In the genomic region with DNA sequence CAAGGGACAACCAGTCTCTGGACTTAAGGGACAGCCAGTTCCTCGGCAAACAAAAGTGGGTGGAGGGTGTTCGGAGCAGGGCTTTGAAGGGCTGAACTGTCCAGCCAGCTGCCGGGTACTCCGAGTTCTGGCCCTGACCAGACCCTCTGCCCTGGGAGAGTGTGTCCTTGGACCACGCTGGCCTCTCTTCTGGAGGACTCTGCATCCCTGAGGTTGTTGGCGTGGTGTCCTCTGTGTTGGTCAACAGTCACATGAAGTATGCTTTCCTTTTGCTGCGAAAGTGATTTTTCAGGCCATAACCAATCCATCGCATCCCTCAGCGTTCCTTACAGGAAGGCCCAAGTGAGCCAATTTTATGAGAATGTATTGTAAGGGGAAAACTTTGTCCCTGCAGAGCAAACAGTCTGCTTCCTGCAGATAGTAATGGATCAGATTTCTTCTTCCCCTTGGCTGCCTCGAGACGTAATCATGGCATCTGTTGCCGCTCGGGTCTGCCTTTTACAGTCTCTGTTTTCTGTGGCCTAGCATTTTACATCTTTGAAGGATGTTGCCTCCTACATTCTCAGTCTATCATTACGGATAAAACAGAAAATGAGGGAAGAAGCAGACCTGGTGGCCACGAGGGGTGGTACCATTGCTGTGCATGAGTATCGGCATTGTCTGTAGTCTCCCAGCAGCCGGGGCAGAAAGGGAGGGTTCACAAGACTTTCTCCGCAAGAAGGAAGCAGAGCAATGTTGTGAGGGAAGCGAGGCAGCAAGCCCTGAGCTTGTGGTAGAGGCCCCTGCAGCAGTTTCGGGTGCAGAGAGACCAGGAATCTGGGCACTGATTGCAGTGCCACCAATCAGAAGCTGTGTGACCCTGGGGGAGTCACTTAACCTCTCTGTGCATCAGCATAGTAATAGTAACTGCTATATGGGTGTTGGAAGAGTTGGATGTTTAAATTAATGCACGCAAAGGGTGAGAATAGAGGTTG, we compare ENCODE assay signal across 13 cellular contexts. TPM values are rescaled to one million over a fixed set of nuclear protein-coding genes. Genes with fewer than 3 reads are reported as not detected.
DNase-seq lines count a peak whose midpoint lies in the region; ATAC-seq and TF ChIP-seq lines count a peak whose summit lies in the region.
"Had no signal": no experiment of that assay in that cellular context is flagged by ENCODE, and none has a peak within 500 bp of the region (broad histone marks: within the 10 kb centered on the region; RNA-seq: fewer than 3 reads in every experiment).

No MANE protein-coding gene starts in this region.

- peak; percentile 72 to 90 (median 82) for ATAC-seq in heart left ventricle
- no peak for ATAC-seq in GM19452 (IDR thresholded peaks at IDR 0.05; ENCODE audit: unreplicated experiment)
- no peak for ATAC-seq in GM21717 (IDR thresholded peaks at IDR 0.05; ENCODE audit: unreplicated experiment)
- ATAC-seq: stimulated activated effector memory CD8-positive, alpha-beta T cell treated with anti-CD3 and anti-CD28 coated beads, Interleukin-12 subunit alpha, Interleukin-12 subunit beta, amount 100 ng/mL, for 72 hours had no signal

- peak overlapping the region; percentile 19 to 88 (median 69) for H3K4me2 ChIP-seq in BLaER1 treated with 17β-estradiol and CSF1 and Interleukin-3, amounts not matched to agents 10 nM and 100 nM
- H3K4me2 ChIP-seq in parathyroid adenoma (ENCODE audit: low read length), result no peak overlapping the region

- no peaks in the 10 kb centered on the region for H3K79me2 ChIP-seq in parathyroid adenoma

- H3K27me3 ChIP-seq in BLaER1 treated with 17β-estradiol and CSF1 and Interleukin-3, amounts not matched to agents 10 nM and 100 nM, result no peaks in the 10 kb centered on the region
- H3K27me3 ChIP-seq in NT2/D1 (ENCODE audit: insufficient read depth, insufficient read length) (no peaks in the 10 kb centered on the region), heart left ventricle (no peaks in the 10 kb centered on the region), parathyroid adenoma (ENCODE audit: control insufficient read depth, insufficient read depth, low read length) (no peaks in the 10 kb centered on the region)

- no peak overlapping the region for H3K4me3 ChIP-seq in BLaER1 treated with 17β-estradiol and CSF1 and Interleukin-3, amounts not matched to agents 10 nM and 100 nM
- H3K4me3 ChIP-seq in NT2/D1 (ENCODE audit: insufficient read length, low read depth) (no peak overlapping the region), heart left ventricle (no peak overlapping the region), parathyroid adenoma (ENCODE audit: low read depth, low read length) (no peak overlapping the region)

- H3K36me3 ChIP-seq in BLaER1 treated with 17β-estradiol and CSF1 and Interleukin-3, amounts not matched to agents 10 nM and 100 nM, result no peaks in the 10 kb centered on the region
- no peaks in the 10 kb centered on the region for H3K36me3 ChIP-seq in NT2/D1 (ENCODE audit: insufficient read depth, insufficient read length, low read length)
- no peaks in the 10 kb centered on the region for H3K36me3 ChIP-seq in heart left ventricle
- no peaks in the 10 kb centered on the region for H3K36me3 ChIP-seq in parathyroid adenoma (ENCODE audit: control insufficient read depth, insufficient read depth, low read length)

- intact Hi-C loops in heart left ventricle (cut with DNase I), result loop anchor here in 2 of 10 donors (2.0 to 10.0 kb wide), 2 partner anchors 20 to 232 kb away; no protein-coding TSS in a partner anchor

- no peak for TF ChIP-seq CTCF in heart left ventricle (IDR thresholded peaks at IDR 0.05)
- no peak for TF ChIP-seq CTCF in parathyroid adenoma (IDR thresholded peaks at IDR 0.05)

- TF ChIP-seq POLR2A in heart left ventricle (IDR thresholded peaks at IDR 0.05) (no peak), erythroblast (IDR thresholded peaks at IDR 0.05; ENCODE audit: low read length) (no peak)

- peak overlapping the region in 1 of 11 experiments; percentile 27; a peak in 1 of 22 replicates for H3K9ac ChIP-seq in BLaER1 treated with 17β-estradiol and CSF1 and Interleukin-3, amounts not matched to agents 10 nM and 100 nM
- peak overlapping the region; percentile 65 for H3K9ac ChIP-seq in NT2/D1 (ENCODE audit: insufficient read length, low read depth)
- no peak overlapping the region for H3K9ac ChIP-seq in parathyroid adenoma

- peak overlapping the region; percentile 19 for H2AFZ ChIP-seq in parathyroid adenoma

- H3K27ac ChIP-seq in BLaER1 treated with 17β-estradiol and CSF1 and Interleukin-3, amounts not matched to agents 10 nM and 100 nM, result peak overlapping the region in 7 of 11 experiments; percentile 3 to 75 (median 46); a peak in 12 of 22 replicates
- H3K27ac ChIP-seq in heart left ventricle, result peak overlapping the region; percentile 70 to 93 (median 83)
- peak overlapping the region; percentile 34 for H3K27ac ChIP-seq in parathyroid adenoma

- H4K20me1 ChIP-seq in BLaER1 treated with 17β-estradiol and CSF1 and Interleukin-3, amounts not matched to agents 10 nM and 100 nM, result no peaks in the 10 kb centered on the region

- H3K4me1 ChIP-seq in BLaER1 treated with 17β-estradiol and CSF1 and Interleukin-3, amounts not matched to agents 10 nM and 100 nM, result peaks cover 35 to 86% (median 77%) of the 10 kb centered on the region in 10 experiments
- peaks cover 41% of the 10 kb centered on the region for H3K4me1 ChIP-seq in NT2/D1 (ENCODE audit: insufficient read depth, insufficient read length)
- peaks cover 5 to 37% (median 21%) of the 10 kb centered on the region in 12 donors for H3K4me1 ChIP-seq in heart left ventricle
- peaks cover 11% of the 10 kb centered on the region for H3K4me1 ChIP-seq in parathyroid adenoma

- DNase-seq in NT2/D1 (ENCODE audit: low read depth, low spot score) (no peak), heart left ventricle (peak in 2 of 5 donors; percentile 62 to 71), SKM-1 (lab: John Stamatoyannopoulos, UW; ENCODE audit: unreplicated experiment) (no peak), erythroblast (lab: John Stamatoyannopoulos, UW) (no peak)
- DNase-seq: activated gamma-delta T cell; C1 segment of cervical spinal cord; effector CD8-positive, alpha-beta T cell; small intestine had no signal

- H3K9me3 ChIP-seq in BLaER1 treated with 17β-estradiol and CSF1 and Interleukin-3, amounts not matched to agents 10 nM and 100 nM (replicated peaks in 1 of 11), result no peaks in the 10 kb centered on the region
- H3K9me3 ChIP-seq in NT2/D1 (ENCODE audit: insufficient read depth, low read length) (no peaks in the 10 kb centered on the region), heart left ventricle (no peaks in the 10 kb centered on the region), parathyroid adenoma (ENCODE audit: control insufficient read depth, low read length) (no peaks in the 10 kb centered on the region)

- 44 to 54% (median 50%) methylated on average over 19 to 21 of the region's 21 CpGs for WGBS in heart left ventricle, 4 donors

RNA-seq across cellular contexts. Expression of a gene that starts 47.4 kb away (rescaled TPM):
- total RNA-seq in heart left ventricle, result under 1 TPM in 3 of 9 donors, not detected in 6; 0.29 to 0.52 (median 0.32) TPM
- polyA plus RNA-seq in heart left ventricle, result under 1 TPM; 0.08 to 0.65 TPM

RNA-seq across cellular contexts. Expression of a gene that starts 57.1 kb away (rescaled TPM):
- 10 to 100 TPM; 18.9 to 46.7 (median 24.1) TPM for total RNA-seq in heart left ventricle
- polyA plus RNA-seq in heart left ventricle, result 100 to 1,000 TPM in 1 of 2 donors, 10 to 100 TPM in 1; 22.1 to 108 TPM

Comparison
In these comparisons a context has a peak if more than half of its experiments do, and no peak if none do; other contexts are left out.
1. ATAC-seq: peak in heart left ventricle (4 of 4); none in GM19452 (single experiment) and GM21717 (single experiment).
2. Peak in every context shown above with its lines, with median percentiles within 50 percentile points of each other: H3K27ac ChIP-seq.